1 cellular context compared by ENCODE assay signal in the genomic region with DNA sequence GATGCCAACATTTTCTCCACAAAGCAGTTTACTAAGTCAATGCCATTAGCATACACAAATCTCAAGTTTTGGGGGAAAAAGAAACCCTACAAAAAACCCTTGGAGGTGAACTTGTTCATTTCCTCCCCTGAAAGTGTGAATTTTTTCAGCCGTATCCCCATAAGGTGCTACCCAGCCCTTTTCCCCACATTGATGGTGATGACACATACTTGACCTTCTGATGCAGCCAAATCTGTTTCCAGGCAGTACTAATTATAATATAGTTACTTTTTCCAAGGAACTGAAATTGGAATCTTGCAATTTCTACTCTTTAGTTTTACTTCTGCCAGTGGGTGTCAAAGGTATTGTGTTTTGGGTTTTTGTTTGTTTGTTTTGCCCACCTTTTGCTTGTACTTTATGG.
TF ChIP-seq lines count a peak whose summit lies in the region.

No MANE protein-coding gene starts in this region.

TF ChIP-seq in A549, 52 proteins besides CTCF, POLR2A, EP300 and RAD21 (continued from another document):
- TF ChIP-seq, protein P1, sequence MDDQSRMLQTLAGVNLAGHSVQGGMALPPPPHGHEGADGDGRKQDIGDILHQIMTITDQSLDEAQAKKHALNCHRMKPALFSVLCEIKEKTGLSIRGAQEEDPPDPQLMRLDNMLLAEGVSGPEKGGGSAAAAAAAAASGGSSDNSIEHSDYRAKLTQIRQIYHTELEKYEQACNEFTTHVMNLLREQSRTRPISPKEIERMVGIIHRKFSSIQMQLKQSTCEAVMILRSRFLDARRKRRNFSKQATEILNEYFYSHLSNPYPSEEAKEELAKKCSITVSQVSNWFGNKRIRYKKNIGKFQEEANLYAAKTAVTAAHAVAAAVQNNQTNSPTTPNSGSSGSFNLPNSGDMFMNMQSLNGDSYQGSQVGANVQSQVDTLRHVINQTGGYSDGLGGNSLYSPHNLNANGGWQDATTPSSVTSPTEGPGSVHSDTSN (IDR thresholded peaks at IDR 0.05): no peak
- no peak for TF ChIP-seq HOXA7 (CRISPR knock-in tag; IDR thresholded peaks at IDR 0.05)
